ENCODE assay signal across 9 cellular contexts in the genomic region with DNA sequence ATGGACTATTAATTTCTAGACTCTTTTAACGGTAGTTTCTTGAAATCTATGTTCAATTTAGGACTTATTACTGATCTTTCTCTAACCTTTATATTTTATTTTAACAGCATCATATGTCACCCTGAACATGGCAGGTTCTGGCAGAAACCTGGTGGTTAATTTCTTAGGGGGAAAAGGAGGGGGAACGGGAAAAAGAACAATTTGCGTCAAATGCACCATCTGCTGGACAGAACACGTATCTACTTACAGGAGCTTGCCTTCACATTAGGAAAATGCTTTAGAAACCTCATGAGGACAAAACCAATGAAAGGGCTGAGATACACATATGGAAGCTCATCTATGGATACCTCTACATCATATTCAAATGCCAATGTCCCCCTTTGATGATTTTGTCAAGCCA.
DNase-seq lines count a peak whose midpoint lies in the region; TF ChIP-seq lines count a peak whose summit lies in the region.
"Had no signal": no experiment of that assay in that cellular context is flagged by ENCODE, and none has a peak within 500 bp of the region (broad histone marks: within the 10 kb centered on the region; RNA-seq: fewer than 3 reads in every experiment).

No MANE protein-coding gene starts in this region.

- H2BK15ac ChIP-seq in mesenchymal stem cell (ENCODE audit: low read depth, poor library complexity, severe bottlenecking), result no peak overlapping the region

- no peak overlapping the region for H2AFZ ChIP-seq in MM.1S (ENCODE audit: low read length)
- H2AFZ ChIP-seq in mesenchymal stem cell (ENCODE audit: low read depth, low read length), result no peak overlapping the region

- no peaks in the 10 kb centered on the region for H3K36me3 ChIP-seq in MM.1S (replicated peaks; ENCODE audit: insufficient read depth, low read length)
- no peaks in the 10 kb centered on the region for H3K36me3 ChIP-seq in mesenchymal stem cell (ENCODE audit: control insufficient read depth in 1 of 2, insufficient read depth in 2 of 2, low read depth in 1 of 2, low read length in 2 of 2)
- H3K36me3 ChIP-seq: BLaER1 had no signal

- no peak overlapping the region for H2BK12ac ChIP-seq in mesenchymal stem cell (ENCODE audit: low read length in 2 of 2)

- 0% methylated on average over 3 of the region's 4 CpGs for WGBS in mesenchymal stem cell

- no peak overlapping the region for H4K8ac ChIP-seq in mesenchymal stem cell (ENCODE audit: low read length)

- H3K9me3 Mint-ChIP-seq in immature natural killer cell, result peaks cover 0 to 4% (median under 1%) of the 10 kb centered on the region in 6 donors

- H2BK120ac ChIP-seq in mesenchymal stem cell (ENCODE audit: low read depth, low read length), result no peak overlapping the region

- H2AK5ac ChIP-seq in mesenchymal stem cell (ENCODE audit: low read length, severe bottlenecking), result no peak overlapping the region

- H3K14ac ChIP-seq in mesenchymal stem cell (ENCODE audit: low read length in 2 of 2), result no peak overlapping the region

- no peaks in the 10 kb centered on the region for H3K79me1 ChIP-seq in mesenchymal stem cell (replicated peaks; ENCODE audit: low read length, poor library complexity, severe bottlenecking)

- H3K4me1 Mint-ChIP-seq in immature natural killer cell, result no peaks in the 10 kb centered on the region

- H4K20me1 ChIP-seq in MM.1S (ENCODE audit: insufficient read depth, low read length), result no peaks in the 10 kb centered on the region
- H4K20me1 ChIP-seq: BLaER1 had no signal

- no peak overlapping the region for H3K18ac ChIP-seq in mesenchymal stem cell (ENCODE audit: low read depth in 1 of 2, low read length in 2 of 2)

- H3K27ac ChIP-seq in MM.1S (ENCODE audit: low read length), result no peak overlapping the region
- H3K27ac ChIP-seq in angular gyrus (ENCODE audit: low read depth, low read length), result peak overlapping the region; percentile 51
- no peak overlapping the region for H3K27ac ChIP-seq in mesenchymal stem cell (ENCODE audit: low read length, poor library complexity, severe bottlenecking)
- H3K27ac ChIP-seq: BLaER1 had no signal

- DNase-seq in NCI-H2171 treated with DMSO at 0.1 percent for 48 hours (lab: John Stamatoyannopoulos, UW), result peak; percentile 22
- no peak for DNase-seq in NCI-H2171 (lab: John Stamatoyannopoulos, UW)
- peak; percentile 28 for DNase-seq in MM.1S
- DNase-seq in mesenchymal stem cell, result peak; percentile 6
- DNase-seq in stimulated activated CD4-positive, alpha-beta T cell treated with anti-CD3 and anti-CD28 coated beads, Interleukin-4, amount 100 ng/mL, for 1 hour, result no peak
- no peak for DNase-seq in activated CD8-positive, alpha-beta memory T cell treated with anti-CD3 and anti-CD28 coated beads, Interleukin-2, amount 50 U/mL, for 4 hours
- DNase-seq in immature natural killer cell, result no peak

- H3K27ac Mint-ChIP-seq in immature natural killer cell, result no peak overlapping the region

- H4K91ac ChIP-seq in mesenchymal stem cell (ENCODE audit: low read length), result no peak overlapping the region

- H3K4me3 ChIP-seq in MM.1S (ENCODE audit: low read length) (no peak overlapping the region), mesenchymal stem cell (ENCODE audit: insufficient read depth in 1 of 2, low read depth in 1 of 2, low read length in 2 of 2) (no peak overlapping the region)
- H3K4me3 ChIP-seq: BLaER1 had no signal

- peaks cover 0 to 2% (median 0%) of the 10 kb centered on the region in 3 donors for H3K27me3 Mint-ChIP-seq in immature natural killer cell (ENCODE audit: low read depth in 3 of 3)

- H3K4me2 ChIP-seq in MM.1S (ENCODE audit: low read depth, low read length), result no peak overlapping the region
- H3K4me2 ChIP-seq in mesenchymal stem cell (ENCODE audit: low read length, poor library complexity, severe bottlenecking), result no peak overlapping the region
- H3K4me2 ChIP-seq: BLaER1 had no signal

- H3K9me2 ChIP-seq in MM.1S (replicated peaks; ENCODE audit: insufficient read depth, low read length), result no peaks in the 10 kb centered on the region

- no peaks in the 10 kb centered on the region for H3K79me2 ChIP-seq in MM.1S (ENCODE audit: low read length)

- TF ChIP-seq CTCF in MM.1S (IDR thresholded peaks at IDR 0.05; ENCODE audit: low read length), result peak; percentile 72

- H3K4me3 Mint-ChIP-seq in immature natural killer cell, result no peak overlapping the region

- no peaks in the 10 kb centered on the region for H3K4me1 ChIP-seq in MM.1S (ENCODE audit: low read length)
- no peaks in the 10 kb centered on the region for H3K4me1 ChIP-seq in mesenchymal stem cell (ENCODE audit: control insufficient read depth, insufficient read depth, low read depth, low read length)
- H3K4me1 ChIP-seq: BLaER1 had no signal

- H3F3A ChIP-seq in MM.1S (ENCODE audit: insufficient read depth, low read length), result no peaks in the 10 kb centered on the region

- no peaks in the 10 kb centered on the region for H3K9me3 ChIP-seq in MM.1S (replicated peaks; ENCODE audit: insufficient read depth, low read length)
- H3K9me3 ChIP-seq in mesenchymal stem cell (ENCODE audit: control insufficient read depth, low read length), result no peaks in the 10 kb centered on the region
- H3K9me3 ChIP-seq: BLaER1 had no signal

- H2BK5ac ChIP-seq in mesenchymal stem cell (ENCODE audit: low read depth, low read length, poor library complexity, severe bottlenecking), result no peak overlapping the region

- H3K23ac ChIP-seq in mesenchymal stem cell (ENCODE audit: low read length in 2 of 2), result no peak overlapping the region

- H3K36me3 Mint-ChIP-seq in immature natural killer cell, result no peaks in the 10 kb centered on the region

- H3K9ac ChIP-seq in MM.1S (ENCODE audit: low read length) (no peak overlapping the region), mesenchymal stem cell (ENCODE audit: low read length) (no peak overlapping the region)
- H3K9ac ChIP-seq: BLaER1 had no signal

- H3K4ac ChIP-seq in mesenchymal stem cell (ENCODE audit: low read depth in 1 of 2, low read length in 2 of 2), result no peak overlapping the region

- H3K27me3 ChIP-seq in MM.1S (replicated peaks; ENCODE audit: insufficient read depth, low read length), result no peaks in the 10 kb centered on the region
- H3K27me3 ChIP-seq in mesenchymal stem cell (ENCODE audit: control insufficient read depth in 1 of 2, insufficient read depth in 1 of 2, low read length in 2 of 2), result no peaks in the 10 kb centered on the region
- H3K27me3 ChIP-seq: BLaER1 had no signal

Comparison
In these comparisons a context has a peak if more than half of its experiments do, and no peak if none do; other contexts are left out.
1. DNase-seq: peak in NCI-H2171 treated with DMSO at 0.1 percent for 48 hours (single experiment), MM.1S (single experiment) and mesenchymal stem cell (single experiment); none in NCI-H2171 (single experiment), stimulated activated CD4-positive, alpha-beta T cell treated with anti-CD3 and anti-CD28 coated beads, Interleukin-4, amount 100 ng/mL, for 1 hour (single experiment), activated CD8-positive, alpha-beta memory T cell treated with anti-CD3 and anti-CD28 coated beads, Interleukin-2, amount 50 U/mL, for 4 hours (single experiment) and immature natural killer cell (0 of 3).